12 cellular contexts compared by ENCODE assay signal in the genomic region with DNA sequence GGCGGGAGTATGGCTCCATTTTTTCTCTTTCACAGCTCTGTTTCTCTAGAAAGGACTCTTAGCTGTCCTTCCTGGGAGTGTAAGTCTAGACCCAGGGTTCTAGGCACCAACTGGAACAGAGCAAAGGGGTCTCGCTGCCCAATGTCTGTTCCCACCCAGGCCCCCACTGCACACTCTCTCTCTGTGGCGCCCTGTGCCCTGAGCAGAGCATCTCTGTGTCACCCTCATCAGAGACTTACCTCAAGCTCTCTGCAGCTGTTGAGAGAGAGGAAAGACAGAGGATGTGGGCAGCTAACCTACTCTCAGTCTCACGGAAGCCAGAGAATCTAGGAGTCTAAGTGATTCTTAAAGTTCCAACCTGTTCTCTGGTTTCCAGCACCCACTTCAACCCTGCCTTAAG. TPM values are rescaled to one million over a fixed set of nuclear protein-coding genes. Genes with fewer than 3 reads are reported as not detected.
DNase-seq lines count a peak whose midpoint lies in the region; ATAC-seq, FAIRE-seq and TF ChIP-seq lines count a peak whose summit lies in the region.
"Had no signal": no experiment of that assay in that cellular context is flagged by ENCODE, and none has a peak within 500 bp of the region (broad histone marks: within the 10 kb centered on the region; RNA-seq: fewer than 3 reads in every experiment).

No MANE protein-coding gene starts in this region.

- FAIRE-seq in GM12892 (lab: Jason Lieb, UNC) = peak; percentile 63

- DNase-seq in GM12892 (ENCODE audit: insufficient read length) (no peak), tibial artery (no peak), stomach (no peak), nucleus accumbens (lab: John Stamatoyannopoulos, UW) (no peak)
- DNase-seq in central memory CD4-positive, alpha-beta T cell = peak; percentile 31
- DNase-seq: AML-193, psoas muscle had no signal

- no peak overlapping the region for H3K9ac ChIP-seq in BLaER1

- H3K27ac ChIP-seq in BLaER1 (no peak overlapping the region), KOPT-K1 (ENCODE audit: low read depth, low read length, poor library complexity, severe bottlenecking) (peak overlapping the region; percentile 86), tibial artery (no peak overlapping the region), stomach (no peak overlapping the region)
- H3K27ac ChIP-seq: psoas muscle had no signal

- H3K27me3 ChIP-seq in BLaER1 (no peaks in the 10 kb centered on the region), tibial artery (peaks cover 0 to 56% of the 10 kb centered on the region in 2 donors), stomach (peaks cover 0 to 35% (median 4%) of the 10 kb centered on the region in 3 donors)

- H3K4me1 ChIP-seq in BLaER1 (peaks cover 12% of the 10 kb centered on the region), tibial artery (no peaks in the 10 kb centered on the region), stomach (no peaks in the 10 kb centered on the region)
- H3K4me1 ChIP-seq: psoas muscle had no signal

- H3K36me3 ChIP-seq in BLaER1 (no peaks in the 10 kb centered on the region), KOPT-K1 (ENCODE audit: insufficient read depth, low read length) (no peaks in the 10 kb centered on the region), tibial artery (no peaks in the 10 kb centered on the region), stomach (no peaks in the 10 kb centered on the region)

- WGBS in stomach, 5 donors = 59 to 70% (median 60%) methylated on average over 4 of the region's 4 CpGs

- no peak for ATAC-seq in HG02852 (IDR thresholded peaks at IDR 0.05; ENCODE audit: unreplicated experiment)
- ATAC-seq: psoas muscle, SK-N-SH treated with all-trans-retinoic acid at 6 μM for 48 hours had no signal

- no peak for TF ChIP-seq EP300 in stomach (IDR thresholded peaks at IDR 0.05)

- H3K9me3 ChIP-seq in BLaER1 (peaks cover 21% of the 10 kb centered on the region), KOPT-K1 (ENCODE audit: insufficient read depth, low read length, poor library complexity, severe bottlenecking) (peaks cover 15% of the 10 kb centered on the region), tibial artery (peaks cover 0 to 6% (median 0%) of the 10 kb centered on the region in 3 donors), stomach (peaks cover 0 to 10% (median 5%) of the 10 kb centered on the region in 4 donors)
- H3K9me3 ChIP-seq: psoas muscle had no signal

- intact Hi-C loops in tibial artery (cut with DNase I; ENCODE audit: low total_unique reads) = no loop called here
- intact Hi-C loops in stomach (cut with DNase I; ENCODE audit: low total_unique reads) = no loop called here

- H3K4me3 ChIP-seq in BLaER1 = no peak overlapping the region
- no peak overlapping the region for H3K4me3 ChIP-seq in tibial artery
- H3K4me3 ChIP-seq in stomach = no peak overlapping the region
- H3K4me3 ChIP-seq: psoas muscle had no signal

- no peak for TF ChIP-seq POLR2A in GM12892 (IDR thresholded peaks at IDR 0.05; ENCODE audit: low read depth, low read length)
- no peak for TF ChIP-seq POLR2A in stomach (IDR thresholded peaks at IDR 0.05)

- TF ChIP-seq CTCF in tibial artery (IDR thresholded peaks at IDR 0.05) (no peak), stomach (IDR thresholded peaks at IDR 0.05) (no peak)

- H3K4me2 ChIP-seq in BLaER1 = peak overlapping the region; percentile 42

- H4K20me1 ChIP-seq in BLaER1 = no peaks in the 10 kb centered on the region

RNA-seq across cellular contexts. Expression of gene NCR2, which starts 9.5 kb away (rescaled TPM):
- 1.2 TPM for polyA plus RNA-seq in GM12892 (2012; ENCODE audit: missing spikeins)
- total RNA-seq in stomach = not detected
- not detected for polyA plus RNA-seq in stomach
- total RNA-seq: M059J, psoas muscle had no signal
- polyA plus RNA-seq: psoas muscle had no signal

RNA-seq across cellular contexts. Expression of gene TREM1, which starts 58.4 kb away (rescaled TPM):
- 1.5 TPM for polyA plus RNA-seq in GM12892 (2012; ENCODE audit: missing spikeins)
- total RNA-seq in stomach = 1 to 10 TPM in 1 of 5 donors, not detected in 4; 1.7 TPM
- 1 to 10 TPM in 1 of 3 donors, under 1 TPM in 1, not detected in 1; 0.10 to 7.7 TPM for polyA plus RNA-seq in stomach
- total RNA-seq: M059J had no signal
